In the genomic region with DNA sequence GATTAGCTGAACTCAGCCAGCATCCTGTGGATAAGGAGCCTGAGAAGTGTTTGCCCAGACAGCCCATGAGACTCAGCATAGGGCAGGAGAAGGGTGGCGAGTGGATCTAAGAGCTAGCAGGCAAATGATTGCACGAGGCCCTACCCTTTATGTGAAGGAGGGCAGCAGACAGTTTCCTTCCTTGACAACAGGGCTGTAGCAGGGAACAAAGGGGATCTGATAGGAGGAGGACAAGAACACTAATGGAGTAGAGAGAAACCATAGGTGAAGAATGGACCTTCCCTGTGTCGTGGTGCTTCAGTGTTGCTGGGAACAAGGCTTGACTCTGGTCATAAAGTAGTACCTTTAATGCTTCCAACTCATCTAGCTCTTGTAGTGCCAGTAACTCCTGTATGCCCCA, we compare ENCODE assay signal across 33 cellular contexts.
"Had no signal": no experiment of that assay in that cellular context is flagged by ENCODE, and none has a peak within 500 bp of the region (broad histone marks: within the 10 kb centered on the region; RNA-seq: fewer than 3 reads in every experiment).

No MANE protein-coding gene starts in this region.

- H3K9me3 ChIP-seq: esophagus muscularis mucosa, gastrocnemius medialis, heart left ventricle had no signal

- H3K4me3 Mint-ChIP-seq: activated B cell treated with CpG ODN at 0.5 μM for 24 hours; activated CD8-positive, alpha-beta T cell treated with anti-CD3 and anti-CD28 coated beads for 36 hours; activated naive CD8-positive, alpha-beta T cell; activated T-cell treated with anti-CD3 and anti-CD28 coated beads, Interleukin-2, amount 50 U/mL, for 4 hours; activated T-helper 17 cell treated with anti-CD3 and anti-CD28 coated beads, Interleukin-2, amount 50 U/mL, for 72 hours; effector memory CD8-positive, alpha-beta T cell; T-helper 1 cell treated with Interleukin-12 subunit alpha and Interleukin-12 subunit beta and Interleukin-4 antibody, amounts not matched to agents 30 μg/mL and 1 μg/mL, for 36 hours had no signal

- H3K36me3 ChIP-seq: brain microvascular endothelial cell, esophagus muscularis mucosa, gastrocnemius medialis, heart left ventricle, WERI-Rb-1 had no signal

- H3K4me1 ChIP-seq: foreskin keratinocyte, gastrocnemius medialis had no signal

- H3K4me3 ChIP-seq: esophagus muscularis mucosa, gastrocnemius medialis, heart left ventricle had no signal

- FAIRE-seq: astrocyte, colon had no signal

- ATAC-seq: activated CD4-positive, CD25-positive, alpha-beta regulatory T cell treated with anti-CD3 and anti-CD28 coated beads, Interleukin-2, amount 50 U/mL, for 24 hours; activated CD8-positive, alpha-beta T cell treated with anti-CD3 and anti-CD28 coated beads for 36 hours; activated T-cell treated with anti-CD3 and anti-CD28 coated beads, Interleukin-2, amount 50 U/mL, for 4 hours; activated T-helper 17 cell treated with anti-CD3 and anti-CD28 coated beads, Interleukin-2, amount 50 U/mL, for 72 hours; effector memory CD8-positive, alpha-beta T cell; foreskin keratinocyte; gastrocnemius medialis; heart left ventricle had no signal

- H3K9me3 Mint-ChIP-seq: activated T-helper 17 cell treated with anti-CD3 and anti-CD28 coated beads, Interleukin-2, amount 50 U/mL, for 72 hours; effector memory CD8-positive, alpha-beta T cell; T-helper 1 cell treated with Interleukin-12 subunit alpha and Interleukin-12 subunit beta and Interleukin-4 antibody, amounts not matched to agents 30 μg/mL and 1 μg/mL, for 36 hours had no signal

- DNase-seq: activated B cell treated with CpG ODN at 0.5 μM for 24 hours; activated CD4-positive, alpha-beta T cell treated with anti-CD3 and anti-CD28 coated beads for 48 hours; activated CD4-positive, alpha-beta T cell treated with anti-CD3 and anti-CD28 coated beads, Interleukin-2, amount 50 U/mL, for 1 hour; activated CD4-positive, alpha-beta T cell treated with anti-CD3 and anti-CD28 coated beads, Interleukin-2, amount 50 U/mL, for 48 hours; activated CD8-positive, alpha-beta memory T cell treated with anti-CD3 and anti-CD28 coated beads for 24 hours; activated CD8-positive, alpha-beta T cell treated with anti-CD3 and anti-CD28 coated beads for 36 hours; activated effector memory CD4-positive, alpha-beta T cell treated with Interleukin-2 at 50 U/mL for 16 hours; activated gamma-delta T cell treated with Interleukin-2 at 50 U/mL for 16 hours; activated naive CD4-positive, alpha-beta T cell treated with anti-CD3 and anti-CD28 coated beads, Interleukin-2, amount 50 U/mL, for 16 hours; activated naive CD4-positive, alpha-beta T cell treated with Interleukin-2 at 50 U/mL for 16 hours; activated T-cell treated with anti-CD3 and anti-CD28 coated beads, Interleukin-2, amount 50 U/mL, for 4 hours; amniotic stem cell; anterior cingulate cortex; brain microvascular endothelial cell; caudate nucleus; cortex of kidney; dermis blood vessel endothelial cell; effector CD4-positive, alpha-beta T cell; effector memory CD8-positive, alpha-beta T cell; erythroblast; foreskin keratinocyte; gastrocnemius medialis; glutamatergic neuron; heart left ventricle; T-helper 9 cell; WERI-Rb-1 had no signal

- H3K27ac Mint-ChIP-seq: activated B cell treated with CpG ODN at 0.5 μM for 24 hours; activated CD8-positive, alpha-beta T cell treated with anti-CD3 and anti-CD28 coated beads for 36 hours; activated naive CD8-positive, alpha-beta T cell; activated T-helper 17 cell treated with anti-CD3 and anti-CD28 coated beads, Interleukin-2, amount 50 U/mL, for 72 hours; effector memory CD8-positive, alpha-beta T cell; T-helper 1 cell treated with Interleukin-12 subunit alpha and Interleukin-12 subunit beta and Interleukin-4 antibody, amounts not matched to agents 30 μg/mL and 1 μg/mL, for 36 hours had no signal

- H3K27ac ChIP-seq: brain microvascular endothelial cell, esophagus muscularis mucosa, foreskin keratinocyte, gastrocnemius medialis, heart left ventricle, WERI-Rb-1 had no signal

- H3K27me3 ChIP-seq: brain microvascular endothelial cell, esophagus muscularis mucosa, foreskin keratinocyte, gastrocnemius medialis, heart left ventricle had no signal

- H3K27me3 Mint-ChIP-seq: activated CD8-positive, alpha-beta T cell treated with anti-CD3 and anti-CD28 coated beads for 36 hours; activated T-helper 17 cell treated with anti-CD3 and anti-CD28 coated beads, Interleukin-2, amount 50 U/mL, for 72 hours had no signal

- H3K4me1 Mint-ChIP-seq: activated B cell treated with CpG ODN at 0.5 μM for 24 hours had no signal
